ENCODE assay signal across 18 cellular contexts in genomic region chr11:34707462-34707840, GRCh38.
"Had no signal": no experiment of that assay in that cellular context is flagged by ENCODE, and none has a peak within 500 bp of the region (broad histone marks: within the 10 kb centered on the region; RNA-seq: fewer than 3 reads in every experiment).

No MANE protein-coding gene starts in this region.

- H3K27me3 Mint-ChIP-seq: activated B cell treated with CpG ODN at 0.5 μM for 24 hours had no signal

- H3K4me3 ChIP-seq: esophagus muscularis mucosa, prostate gland, skin epidermis, suprapubic skin had no signal

- H3K9me3 ChIP-seq: prostate gland had no signal

- H3K4me3 Mint-ChIP-seq: activated B cell treated with CpG ODN at 0.5 μM for 24 hours; activated CD4-positive, alpha-beta T cell treated with anti-CD3 and anti-CD28 coated beads, Interleukin-2, amount 10 ng/mL, durations not matched to agents 7 days and 5 days; neural crest cell; stimulated activated naive CD8-positive, alpha-beta T cell treated with anti-CD3 and anti-CD28 coated beads, Interleukin-15, Interleukin-2, amounts not matched to agents 100 ng/mL and 50 ng/mL, for 24 hours had no signal

- DNase-seq: activated B cell treated with CpG ODN at 0.5 μM for 24 hours; activated CD4-positive, alpha-beta T cell treated with anti-CD3 and anti-CD28 coated beads, Interleukin-2, amount 10 ng/mL, durations not matched to agents 7 days and 5 days; activated CD8-positive, alpha-beta memory T cell treated with anti-CD3 and anti-CD28 coated beads, Interleukin-2, amount 50 U/mL, for 48 hours; activated naive CD4-positive, alpha-beta T cell; anterior cingulate cortex; dermis blood vessel endothelial cell; foreskin fibroblast; head of caudate nucleus; right cardiac atrium; stimulated activated CD4-positive, alpha-beta T cell treated with anti-CD3 and anti-CD28 coated beads, Interleukin-15, amount 100 ng/mL, for 24 hours; stimulated activated CD4-positive, alpha-beta T cell treated with anti-CD3 and anti-CD28 coated beads, Interleukin-4, amount 100 ng/mL, for 24 hours; trophoblast cell had no signal

- H3K27me3 ChIP-seq: esophagus muscularis mucosa, suprapubic skin had no signal

- H3K27ac ChIP-seq: esophagus muscularis mucosa, prostate gland, suprapubic skin had no signal

- H3K27ac Mint-ChIP-seq: activated B cell treated with CpG ODN at 0.5 μM for 24 hours; activated CD4-positive, alpha-beta T cell treated with anti-CD3 and anti-CD28 coated beads, Interleukin-2, amount 10 ng/mL, durations not matched to agents 7 days and 5 days; stimulated activated naive CD8-positive, alpha-beta T cell treated with anti-CD3 and anti-CD28 coated beads, Interleukin-15, Interleukin-2, amounts not matched to agents 100 ng/mL and 50 ng/mL, for 24 hours had no signal

- ATAC-seq: right cardiac atrium had no signal

- H3K4me1 Mint-ChIP-seq: activated B cell treated with CpG ODN at 0.5 μM for 24 hours; activated CD4-positive, alpha-beta T cell treated with anti-CD3 and anti-CD28 coated beads, Interleukin-2, amount 10 ng/mL, durations not matched to agents 7 days and 5 days; neural crest cell had no signal

- H3K36me3 ChIP-seq: esophagus muscularis mucosa, prostate gland, suprapubic skin had no signal

- H3K4me1 ChIP-seq: esophagus muscularis mucosa, prostate gland, suprapubic skin had no signal
